Comparison of ENCODE assay signal across 20 cellular contexts in the genomic region with DNA sequence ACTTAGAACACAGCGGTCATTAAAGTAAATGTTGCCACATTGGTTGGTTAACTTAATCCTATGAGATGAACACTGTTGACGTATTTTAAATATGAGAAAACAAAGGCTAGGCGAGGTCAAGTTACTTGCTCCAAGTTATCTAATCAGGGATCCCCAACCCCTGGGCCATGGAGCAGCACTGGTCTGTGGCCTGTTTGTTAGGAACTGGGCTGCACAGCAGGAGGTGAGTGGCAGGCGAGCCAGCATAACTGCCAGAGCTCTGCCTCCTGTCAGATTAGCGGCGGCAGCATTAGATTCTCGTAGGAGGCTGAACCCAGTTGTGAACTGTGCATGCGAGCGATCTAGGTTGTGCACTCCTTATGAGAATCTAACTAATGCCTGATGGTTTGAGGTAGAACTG.
DNase-seq lines count a peak whose midpoint lies in the region; ATAC-seq, FAIRE-seq and TF ChIP-seq lines count a peak whose summit lies in the region.
"Had no signal": no experiment of that assay in that cellular context is flagged by ENCODE, and none has a peak within 500 bp of the region (broad histone marks: within the 10 kb centered on the region; RNA-seq: fewer than 3 reads in every experiment).

No MANE protein-coding gene starts in this region.

- no peak for FAIRE-seq in HepG2 (lab: Jason Lieb, UNC)
- FAIRE-seq: GM12878, H54 had no signal

- intact Hi-C loops in HepG2 (cut with micrococcal nuclease; ENCODE audit: unreplicated experiment) (no loop called here), right lobe of liver (cut with DNase I) (no loop called here), Calu3 (cut with micrococcal nuclease; ENCODE audit: unreplicated experiment) (no loop called here), psoas muscle (cut with DNase I) (no loop called here), testis (cut with DNase I; ENCODE audit: low total_unique reads) (no loop called here)

- no peak for DNase-seq in HepG2 (ENCODE audit: low spot score)
- DNase-seq in right lobe of liver: no peak
- peak; percentile 16 for DNase-seq in WERI-Rb-1
- DNase-seq in iPS-NIHi7 (ENCODE audit: extremely low spot score): peak; percentile 14
- no peak for DNase-seq in Calu3
- DNase-seq in psoas muscle: no peak
- no peak for DNase-seq in testis
- DNase-seq: Caco-2; CD4-positive, CD25-positive, alpha-beta regulatory T cell; DMS153; HFFc6; KBM-7; MV-4-11; NCI-H187 treated with DMSO at 0.1 percent for 48 hours; NCI-H345; NCI-H526 had no signal

- TF ChIP-seq EP300 in HepG2 (IDR thresholded peaks at IDR 0.05; ENCODE audit: low read depth in 2 of 2, low read length in 2 of 2) (no peak), HepG2 (CRISPR knock-in tag; IDR thresholded peaks at IDR 0.05; ENCODE audit: borderline replicate concordance) (no peak)

- peaks cover 3% of the 10 kb centered on the region for H3K9me3 Mint-ChIP-seq in Calu3 (ENCODE audit: low read depth, unreplicated experiment)

- no peak for TF ChIP-seq POLR2A in HepG2 (IDR thresholded peaks at IDR 0.05; ENCODE audit: insufficient read depth in 1 of 2, low read depth in 2 of 2, low read length in 2 of 2)
- no peak for TF ChIP-seq POLR2A in right lobe of liver (IDR thresholded peaks at IDR 0.05)
- no peak for TF ChIP-seq POLR2A in testis (IDR thresholded peaks at IDR 0.05)

- H3K4me3 ChIP-seq in HepG2 (replicated peaks in 1 of 3; ENCODE audit: insufficient read depth in 1 of 3, low read depth in 2 of 3, low read length in 3 of 3) (no peak overlapping the region), right lobe of liver (no peak overlapping the region), WERI-Rb-1 (ENCODE audit: low read depth, low read length) (no peak overlapping the region), psoas muscle (no peak overlapping the region), testis (no peak overlapping the region)
- H3K4me3 ChIP-seq: GM12878, SJSA1 had no signal

- no peaks in the 10 kb centered on the region for H4K20me1 ChIP-seq in HepG2 (ENCODE audit: insufficient read depth, low read length)

- POLR2A ChIA-PET in HepG2 (lab: Yijun Ruan, JAX): no interaction called here

- no peak overlapping the region for H3K4me2 ChIP-seq in HepG2 (ENCODE audit: low read depth, low read length)

- WGBS in HepG2 (ENCODE audit: low lambda C conversion rate): 6% methylated on average over 7 of the region's 9 CpGs
- 43% methylated on average over 7 of the region's 9 CpGs for WGBS in right lobe of liver (ENCODE audit: insufficient coverage, low coverage, low lambda C conversion rate, missing lambda C conversion rate)
- 87 to 90% (median 88%) methylated on average over 9 of the region's 9 CpGs for WGBS in psoas muscle, 3 donors
- WGBS in testis, 2 donors: 93% methylated on average over 4 to 9 of the region's 9 CpGs

- H3K27ac ChIP-seq in HepG2 (ENCODE audit: extremely low read length, insufficient read depth, low read length) (no peak overlapping the region), right lobe of liver (no peak overlapping the region), WERI-Rb-1 (no peak overlapping the region), psoas muscle (no peak overlapping the region), testis (no peak overlapping the region)
- H3K27ac ChIP-seq: SJSA1 had no signal

- no peaks in the 10 kb centered on the region for H3K79me2 ChIP-seq in HepG2 (ENCODE audit: insufficient read depth, low read length)

- H2AFZ ChIP-seq in HepG2 (ENCODE audit: low read length): no peak overlapping the region

- H3K9ac ChIP-seq in HepG2 (ENCODE audit: insufficient read depth, low read depth, low read length): no peak overlapping the region

- TF ChIP-seq RAD21 in HepG2 (CRISPR knock-in tag; IDR thresholded peaks at IDR 0.05): no peak

- no peaks in the 10 kb centered on the region for H3K27me3 ChIP-seq in HepG2 (ENCODE audit: control insufficient read depth in 1 of 2, insufficient read depth in 2 of 2, low read length in 2 of 2)
- H3K27me3 ChIP-seq in right lobe of liver: no peaks in the 10 kb centered on the region
- H3K27me3 ChIP-seq in WERI-Rb-1 (ENCODE audit: insufficient read depth, low read depth, severe bottlenecking): no peaks in the 10 kb centered on the region
- H3K27me3 ChIP-seq in psoas muscle (ENCODE audit: insufficient read depth in 3 of 3, low read length in 2 of 3): no peaks in the 10 kb centered on the region
- no peaks in the 10 kb centered on the region for H3K27me3 ChIP-seq in testis
- H3K27me3 ChIP-seq: SJSA1 had no signal

- no peaks in the 10 kb centered on the region for H3K4me1 Mint-ChIP-seq in Calu3 (ENCODE audit: low read depth, unreplicated experiment)
- H3K4me1 Mint-ChIP-seq: CD4-positive, CD25-positive, alpha-beta regulatory T cell had no signal

- no peaks in the 10 kb centered on the region for H3K27me3 Mint-ChIP-seq in Calu3 (ENCODE audit: unreplicated experiment)
- H3K27me3 Mint-ChIP-seq: B cell; CD4-positive, CD25-positive, alpha-beta regulatory T cell had no signal

- H3K27ac Mint-ChIP-seq in Calu3 (ENCODE audit: unreplicated experiment): no peak overlapping the region
- H3K27ac Mint-ChIP-seq: B cell; CD4-positive, CD25-positive, alpha-beta regulatory T cell; HFFc6 had no signal

- H3K4me3 Mint-ChIP-seq in Calu3 (ENCODE audit: low read depth, unreplicated experiment): no peak overlapping the region
- H3K4me3 Mint-ChIP-seq: B cell; CD4-positive, CD25-positive, alpha-beta regulatory T cell; HFFc6 had no signal

- ATAC-seq in HepG2: peak; percentile 56
- ATAC-seq in right lobe of liver: no peak
- ATAC-seq in psoas muscle: no peak
- ATAC-seq: GM12878 had no signal

- in situ Hi-C loops in HepG2 (cut with HindIII; ENCODE audit: extremely low pct_ligation_motif_present, low pct_unique_long_range_greater_than_20kb): no loop called here

- H3K4me1 ChIP-seq in HepG2 (ENCODE audit: insufficient read depth, low read length) (no peaks in the 10 kb centered on the region), right lobe of liver (no peaks in the 10 kb centered on the region), psoas muscle (no peaks in the 10 kb centered on the region), testis (no peaks in the 10 kb centered on the region)
- H3K4me1 ChIP-seq: Caco-2, SJSA1 had no signal

- CTCF ChIA-PET in HepG2 (lab: Yijun Ruan, JAX; ENCODE audit: low intra/inter-chr PET ratio, low total read pairs): no interaction called here
- CTCF ChIA-PET in Calu3 (lab: Charles Lee): no interaction called here

- TF ChIP-seq CTCF in HepG2 (CRISPR knock-in tag; IDR thresholded peaks at IDR 0.05): no peak
- no peak for TF ChIP-seq CTCF in right lobe of liver (IDR thresholded peaks at IDR 0.05)
- no peak for TF ChIP-seq CTCF in WERI-Rb-1 (IDR thresholded peaks at IDR 0.05; ENCODE audit: low read depth, low read length)
- no peak for TF ChIP-seq CTCF in Calu3 (IDR thresholded peaks at IDR 0.05; ENCODE audit: unreplicated experiment)
- TF ChIP-seq CTCF in psoas muscle (IDR thresholded peaks at IDR 0.05): no peak
- no peak for TF ChIP-seq CTCF in testis (IDR thresholded peaks at IDR 0.05)

- H3K36me3 ChIP-seq in HepG2 (replicated peaks in 1 of 2; ENCODE audit: control insufficient read depth in 1 of 2, insufficient read depth in 2 of 2, low read length in 2 of 2): no peaks in the 10 kb centered on the region
- H3K36me3 ChIP-seq in right lobe of liver: no peaks in the 10 kb centered on the region
- H3K36me3 ChIP-seq in WERI-Rb-1: no peaks in the 10 kb centered on the region
- H3K36me3 ChIP-seq in psoas muscle (ENCODE audit: insufficient read depth in 1 of 2, low read depth in 1 of 2): no peaks in the 10 kb centered on the region
- no peaks in the 10 kb centered on the region for H3K36me3 ChIP-seq in testis (ENCODE audit: low read depth, missing control alignments)
- H3K36me3 ChIP-seq: SJSA1 had no signal

- H3K36me3 Mint-ChIP-seq in Calu3 (ENCODE audit: insufficient read depth, unreplicated experiment): no peaks in the 10 kb centered on the region
- H3K36me3 Mint-ChIP-seq: CD4-positive, CD25-positive, alpha-beta regulatory T cell had no signal

- no TSS peak for BruUV-seq in HepG2 (replicated peaks; lab: Mats Ljungman, UMichigan)
- no TSS peak for BruUV-seq in Calu3 (replicated peaks; lab: Mats Ljungman, UMichigan)

- H3K9me3 ChIP-seq in HepG2 (ENCODE audit: low read length) (no peaks in the 10 kb centered on the region), right lobe of liver (no peaks in the 10 kb centered on the region), WERI-Rb-1 (ENCODE audit: severe bottlenecking) (no peaks in the 10 kb centered on the region), psoas muscle (no peaks in the 10 kb centered on the region), testis (no peaks in the 10 kb centered on the region)
- H3K9me3 ChIP-seq: Caco-2, SJSA1 had no signal

TF ChIP-seq in HepG2, 621 proteins besides CTCF, POLR2A, EP300 and RAD21:
- no peak for TF ChIP-seq ZNF564 (CRISPR knock-in tag; IDR thresholded peaks at IDR 0.05)
- no peak for TF ChIP-seq ZNF124 (CRISPR knock-in tag; IDR thresholded peaks at IDR 0.05)

Comparison
In these comparisons a context has a peak if more than half of its experiments do, and no peak if none do; other contexts are left out.
1. DNase-seq: peak in WERI-Rb-1 (single experiment) and iPS-NIHi7 (single experiment); none in HepG2 (single experiment), right lobe of liver (0 of 3), Calu3 (single experiment), psoas muscle (0 of 2) and testis (single experiment).